29 cellular contexts compared by ENCODE assay signal in genomic region chr6:78538002-78538401, GRCh38.
A peak's percentile ranks its signal among the peaks of the same experiment; 100 is the strongest.
DNase-seq lines count a peak whose midpoint lies in the region; FAIRE-seq and TF ChIP-seq lines count a peak whose summit lies in the region.
"Had no signal": no experiment of that assay in that cellular context is flagged by ENCODE, and none has a peak within 500 bp of the region (broad histone marks: within the 10 kb centered on the region; RNA-seq: fewer than 3 reads in every experiment).

No MANE protein-coding gene starts in this region.

- H2BK120ac ChIP-seq in mesendoderm (ENCODE audit: low read depth, low read length) = no peak overlapping the region

- no peaks in the 10 kb centered on the region for H3K9me2 ChIP-seq in GM23248 (ENCODE audit: insufficient read depth)

- H3K4me3 ChIP-seq in GM23248 = no peak overlapping the region
- H3K4me3 ChIP-seq in bronchial epithelial cell (ENCODE audit: low read depth, low read length) = no peak overlapping the region
- no peak overlapping the region for H3K4me3 ChIP-seq in HAP-1
- H3K4me3 ChIP-seq in mesendoderm (ENCODE audit: low read length) = no peak overlapping the region
- H3K4me3 ChIP-seq: BLaER1, left ventricle myocardium inferior, psoas muscle had no signal

- FAIRE-seq in bronchial epithelial cell (lab: Jason Lieb, UNC) = no peak
- no peak for FAIRE-seq in D721Med (lab: Jason Lieb, UNC)
- FAIRE-seq: GM19239 had no signal

- no peak overlapping the region for H2BK5ac ChIP-seq in mesendoderm (ENCODE audit: low read length)

- no peak overlapping the region for H3K4ac ChIP-seq in mesendoderm (ENCODE audit: low read depth, low read length)

- H3K27me3 ChIP-seq in GM23248 (replicated peaks; ENCODE audit: insufficient read depth) = no peaks in the 10 kb centered on the region
- no peaks in the 10 kb centered on the region for H3K27me3 ChIP-seq in bronchial epithelial cell (ENCODE audit: control insufficient read depth, insufficient read depth, low read length)
- H3K27me3 ChIP-seq in HAP-1 (ENCODE audit: low read depth) = no peaks in the 10 kb centered on the region
- H3K27me3 ChIP-seq in mesendoderm (ENCODE audit: insufficient read depth, low read length, poor library complexity) = no peaks in the 10 kb centered on the region
- H3K27me3 ChIP-seq: BLaER1 had no signal

- H3K18ac ChIP-seq in mesendoderm (ENCODE audit: low read length) = no peak overlapping the region

- H2AFZ ChIP-seq in GM23248 = no peak overlapping the region

- WGBS in GM23248 (ENCODE audit: low coverage in 1 of 2, low lambda C conversion rate in 2 of 2, missing lambda C conversion rate in 2 of 2), 2 experiments = 38 to 44% methylated on average over 2 of the region's 2 CpGs
- no CpG with 5 or more reads among the region's 2 CpGs for WGBS in mesendoderm (ENCODE audit: extremely low coverage, insufficient coverage, low lambda C conversion rate)

- no peak overlapping the region for H3K9ac ChIP-seq in GM23248
- no peak overlapping the region for H3K9ac ChIP-seq in mesendoderm (ENCODE audit: low read length)
- H3K9ac ChIP-seq: BLaER1 had no signal

- H3K4me2 ChIP-seq in GM23248 (ENCODE audit: unreplicated experiment) (no peak overlapping the region), mesendoderm (ENCODE audit: low read length) (no peak overlapping the region)
- H3K4me2 ChIP-seq: BLaER1 had no signal

- peaks cover 9% of the 10 kb centered on the region; the same call in 1 of the 2 replicates for H3K4me1 ChIP-seq in GM23248 (ENCODE audit: insufficient read depth)
- no peaks in the 10 kb centered on the region for H3K4me1 ChIP-seq in HAP-1
- H3K4me1 ChIP-seq in mesendoderm (ENCODE audit: control insufficient read depth, low read depth, low read length) = no peaks in the 10 kb centered on the region
- H3K4me1 ChIP-seq: BLaER1, left ventricle myocardium inferior, psoas muscle had no signal

- in situ Hi-C loops in GM23248 (cut with MboI) = no loop called here
- in situ Hi-C loops in HAP-1 (cut with MboI; ENCODE audit: low sequenced_read_pairs) = no loop called here

- no peak overlapping the region for H2BK15ac ChIP-seq in mesendoderm (replicated peaks; ENCODE audit: low read depth)

- H3K27ac ChIP-seq in GM23248 = no peak overlapping the region
- no peak overlapping the region for H3K27ac ChIP-seq in mesendoderm (ENCODE audit: low read depth, low read length)
- H3K27ac ChIP-seq: BLaER1, HL-60, left ventricle myocardium inferior, psoas muscle had no signal

- H3F3A ChIP-seq in GM23248 (ENCODE audit: insufficient read depth) = no peaks in the 10 kb centered on the region

- H3K79me2 ChIP-seq in GM23248 (ENCODE audit: insufficient read depth) (no peaks in the 10 kb centered on the region), mesendoderm (ENCODE audit: control insufficient read depth, insufficient read depth, low read length) (no peaks in the 10 kb centered on the region)

- H3K9me3 ChIP-seq in GM23248 (ENCODE audit: low read depth) (no peaks in the 10 kb centered on the region), HAP-1 (no peaks in the 10 kb centered on the region)
- H3K9me3 ChIP-seq: BLaER1, left ventricle myocardium inferior, psoas muscle had no signal

- H4K5ac ChIP-seq in mesendoderm (ENCODE audit: low read length) = no peak overlapping the region

- H4K8ac ChIP-seq in mesendoderm (ENCODE audit: low read depth, low read length) = no peak overlapping the region

- H3K36me3 ChIP-seq in GM23248 (ENCODE audit: low read depth) (no peaks in the 10 kb centered on the region), bronchial epithelial cell (ENCODE audit: control insufficient read depth, insufficient read depth, low read length) (no peaks in the 10 kb centered on the region), HAP-1 (replicated peaks) (no peaks in the 10 kb centered on the region), mesendoderm (ENCODE audit: control insufficient read depth, insufficient read depth, low read length) (no peaks in the 10 kb centered on the region)
- H3K36me3 ChIP-seq: BLaER1, left ventricle myocardium inferior had no signal

- H4K20me1 ChIP-seq in GM23248 (ENCODE audit: insufficient read depth) = no peaks in the 10 kb centered on the region
- H4K20me1 ChIP-seq: BLaER1 had no signal

- H3K56ac ChIP-seq in mesendoderm (ENCODE audit: low read length) = no peak overlapping the region

- no peaks in the 10 kb centered on the region for H3K79me1 ChIP-seq in mesendoderm (ENCODE audit: low read length)

- DNase-seq in GM23248 = peak; percentile 45
- peak; percentile 68 for DNase-seq in NCI-H226
- peak; percentile 92 for DNase-seq in bronchial epithelial cell (ENCODE audit: low read depth)
- peak; percentile 69 for DNase-seq in iris pigment epithelial cell (ENCODE audit: low read depth)
- DNase-seq in D721Med (ENCODE audit: insufficient read length, low spot score) = no peak
- DNase-seq in HAP-1 (ENCODE audit: low spot score in 2 of 2) = no peak
- DNase-seq in inferior parietal cortex (ENCODE audit: extremely low spot score) = no peak
- no peak for DNase-seq in mesendoderm
- DNase-seq: activated CD4-positive, alpha-beta T cell treated with anti-CD3 and anti-CD28 coated beads, Interleukin-2, amount 50 U/mL, for 1 hour; activated CD8-positive, alpha-beta memory T cell treated with anti-CD3 and anti-CD28 coated beads, Interleukin-2, amount 10 ng/mL, durations not matched to agents 7 days and 5 days; activated naive CD4-positive, alpha-beta T cell treated with anti-CD3 and anti-CD28 coated beads for 36 hours; activated T-cell treated with anti-CD3 and anti-CD28 coated beads, Interleukin-2, amount 50 U/mL, for 72 hours; effector CD4-positive, alpha-beta T cell; GDM1; H7; hypothalamus; immature natural killer cell; left ventricle myocardium inferior; NCI-H1105; NCI-H187 treated with DMSO at 0.1 percent for 48 hours; NCI-H526 treated with DMSO at 0.1 percent for 48 hours; nucleus accumbens; psoas muscle; stimulated activated CD4-positive, alpha-beta T cell treated with anti-CD3 and anti-CD28 coated beads, Interleukin-15, amount 100 ng/mL, for 24 hours; stimulated activated naive B cell treated with anti-CD40 and anti-IgM and Interleukin-4, amounts not matched to agents 10 μg/mL and 1 μg/mL and 100 μg/mL, for 72 hours; T-helper 9 cell had no signal

- no peak for TF ChIP-seq CTCF in bronchial epithelial cell (IDR thresholded peaks at IDR 0.05; ENCODE audit: insufficient read depth, low read length, severe bottlenecking)
- no peak for TF ChIP-seq CTCF in D721Med (IDR thresholded peaks at IDR 0.05; ENCODE audit: insufficient read depth, missing control alignments)

- H2AK5ac ChIP-seq in mesendoderm (ENCODE audit: low read length) = no peak overlapping the region

- no peak overlapping the region for H3K23ac ChIP-seq in mesendoderm (ENCODE audit: low read length)

Comparison
In these comparisons a context has a peak if more than half of its experiments do, and no peak if none do; other contexts are left out.
1. DNase-seq: peak in GM23248 (single experiment), NCI-H226 (single experiment), bronchial epithelial cell (single experiment) and iris pigment epithelial cell (single experiment); none in D721Med (single experiment), HAP-1 (0 of 2), inferior parietal cortex (single experiment) and mesendoderm (single experiment).